In the genomic region with DNA sequence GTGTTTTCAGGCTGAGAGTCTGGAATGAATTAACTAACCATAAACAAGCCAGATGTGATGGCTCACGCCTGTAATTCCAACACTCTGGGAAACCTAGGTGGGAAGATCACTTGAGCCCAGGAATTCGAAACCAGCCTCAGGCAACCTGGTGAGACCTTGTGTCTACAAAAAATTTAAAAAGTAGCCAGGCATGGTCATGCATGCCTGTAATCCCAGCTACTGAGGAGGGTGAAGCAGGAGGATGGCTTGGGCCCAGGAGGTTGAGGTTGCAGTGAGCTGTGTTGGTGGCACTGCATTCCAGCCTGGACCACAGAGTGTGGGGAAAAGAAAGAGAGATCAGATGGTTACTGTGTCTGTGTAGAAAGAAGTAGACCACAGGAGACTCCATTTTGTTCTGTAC, we compare ENCODE assay signal across 17 cellular contexts. TPM values are rescaled to one million over a fixed set of nuclear protein-coding genes. Genes with fewer than 3 reads are reported as not detected.
DNase-seq lines count a peak whose midpoint lies in the region; ATAC-seq, FAIRE-seq and TF ChIP-seq lines count a peak whose summit lies in the region.
"Had no signal": no experiment of that assay in that cellular context is flagged by ENCODE, and none has a peak within 500 bp of the region (broad histone marks: within the 10 kb centered on the region; RNA-seq: fewer than 3 reads in every experiment).

No MANE protein-coding gene starts in this region.

- ATAC-seq in HG02571 (IDR thresholded peaks at IDR 0.05; ENCODE audit: unreplicated experiment) (no peak), GM18511 (IDR thresholded peaks at IDR 0.05; ENCODE audit: unreplicated experiment) (no peak)
- ATAC-seq: right cardiac atrium had no signal

- H3K79me2 ChIP-seq in GM23248 (ENCODE audit: insufficient read depth) (peaks cover 58% of the 10 kb centered on the region), astrocyte (ENCODE audit: insufficient read depth, low read length) (peaks cover 5% of the 10 kb centered on the region)

- DNase-seq in AG08396 (ENCODE audit: low spot score) (peak; percentile 23), GM23248 (peak; percentile 76), astrocyte (ENCODE audit: low read depth) (peak; percentile 89), islet precursor cell (peak; percentile 89), putamen (ENCODE audit: low spot score) (no peak), HPDE6-E6E7 (ENCODE audit: extremely low spot score) (no peak)
- DNase-seq: activated CD4-positive, alpha-beta T cell treated with anti-CD3 and anti-CD28 coated beads, Interleukin-2, amount 50 U/mL, for 48 hours; activated effector memory CD4-positive, alpha-beta T cell treated with anti-CD3 and anti-CD28 coated beads, Interleukin-2, amount 50 U/mL, for 16 hours; immature natural killer cell; NCI-H1105; right cardiac atrium had no signal

- FAIRE-seq in astrocyte (lab: Jason Lieb, UNC) = peak; percentile 58
- FAIRE-seq: GM18507 had no signal

- no peaks in the 10 kb centered on the region for H3K9me2 ChIP-seq in GM23248 (ENCODE audit: insufficient read depth)

- H3K27ac ChIP-seq in GM23248 = peak overlapping the region; percentile 82
- peak overlapping the region; percentile 16 for H3K27ac ChIP-seq in astrocyte (ENCODE audit: low read depth, low read length)
- H3K27ac ChIP-seq: BLaER1 had no signal

- TF ChIP-seq CTCF in astrocyte (IDR thresholded peaks at IDR 0.05; ENCODE audit: insufficient read depth, low read depth, low read length) = no peak

- H3K4me3 ChIP-seq in GM23248 (no peak overlapping the region), astrocyte (ENCODE audit: insufficient read depth, low read depth, low read length) (no peak overlapping the region)
- H3K4me3 ChIP-seq: BLaER1 had no signal

- H3K9me3 ChIP-seq in GM23248 (ENCODE audit: low read depth) = no peaks in the 10 kb centered on the region
- no peaks in the 10 kb centered on the region for H3K9me3 ChIP-seq in astrocyte (ENCODE audit: insufficient read depth, low read depth, low read length)

- H3K27me3 ChIP-seq in GM23248 (replicated peaks; ENCODE audit: insufficient read depth) (no peaks in the 10 kb centered on the region), astrocyte (ENCODE audit: insufficient read depth, low read length) (no peaks in the 10 kb centered on the region)
- H3K27me3 ChIP-seq: BLaER1 had no signal

- in situ Hi-C loops in GM23248 (cut with MboI) = no loop called here

- peaks cover 40% of the 10 kb centered on the region for H3F3A ChIP-seq in GM23248 (ENCODE audit: insufficient read depth)

- H3K4me1 ChIP-seq in GM23248 (ENCODE audit: insufficient read depth) (peaks cover 22% of the 10 kb centered on the region), astrocyte (ENCODE audit: insufficient read depth, low read length) (peaks cover 3% of the 10 kb centered on the region)
- H3K4me1 ChIP-seq: BLaER1 had no signal

- H3K4me3 Mint-ChIP-seq in astrocyte (ENCODE audit: unreplicated experiment) = no peak overlapping the region
- H3K4me3 Mint-ChIP-seq: immature natural killer cell; stimulated activated naive CD8-positive, alpha-beta T cell treated with anti-CD3 and anti-CD28 coated beads, Interleukin-15, Interleukin-2, amounts not matched to agents 100 ng/mL and 50 ng/mL, for 24 hours; T-helper 2 cell treated with Interferon-gamma antibody and Interleukin-4, amounts not matched to agents 5 μg/mL and 100 μg/mL, for 36 hours had no signal

- no peaks in the 10 kb centered on the region for H3K27me3 Mint-ChIP-seq in astrocyte (ENCODE audit: low read depth, unreplicated experiment)
- H3K27me3 Mint-ChIP-seq: stimulated activated naive CD8-positive, alpha-beta T cell treated with anti-CD3 and anti-CD28 coated beads, Interleukin-15, Interleukin-2, amounts not matched to agents 100 ng/mL and 50 ng/mL, for 24 hours had no signal

- peak overlapping the region; percentile 87 for H3K27ac Mint-ChIP-seq in astrocyte (ENCODE audit: unreplicated experiment)
- H3K27ac Mint-ChIP-seq: stimulated activated naive CD8-positive, alpha-beta T cell treated with anti-CD3 and anti-CD28 coated beads, Interleukin-15, Interleukin-2, amounts not matched to agents 100 ng/mL and 50 ng/mL, for 24 hours; T-helper 2 cell treated with Interferon-gamma antibody and Interleukin-4, amounts not matched to agents 5 μg/mL and 100 μg/mL, for 36 hours had no signal

- H2AFZ ChIP-seq in GM23248 (no peak overlapping the region), astrocyte (ENCODE audit: low read depth, low read length) (no peak overlapping the region)

- H3K4me2 ChIP-seq in GM23248 (ENCODE audit: unreplicated experiment) (peak overlapping the region; percentile 6), astrocyte (ENCODE audit: low read length) (no peak overlapping the region)
- H3K4me2 ChIP-seq: BLaER1 had no signal

- no peaks in the 10 kb centered on the region for H4K20me1 ChIP-seq in GM23248 (ENCODE audit: insufficient read depth)
- H4K20me1 ChIP-seq in astrocyte (ENCODE audit: insufficient read depth, low read length) = peaks cover 3% of the 10 kb centered on the region

- peaks cover 64% of the 10 kb centered on the region for H3K36me3 ChIP-seq in GM23248 (ENCODE audit: low read depth)
- peaks cover 29% of the 10 kb centered on the region for H3K36me3 ChIP-seq in astrocyte (ENCODE audit: insufficient read depth, low read length)

- H3K9me3 Mint-ChIP-seq in astrocyte (ENCODE audit: unreplicated experiment) = peaks cover 21% of the 10 kb centered on the region

- H3K4me1 Mint-ChIP-seq in astrocyte (ENCODE audit: low read depth, unreplicated experiment) = peaks cover 28% of the 10 kb centered on the region

- 49 to 54% methylated on average over 2 of the region's 2 CpGs for WGBS in GM23248 (ENCODE audit: low coverage in 1 of 2, low lambda C conversion rate in 2 of 2, missing lambda C conversion rate in 2 of 2), 2 experiments

- peaks cover 45% of the 10 kb centered on the region for H3K36me3 Mint-ChIP-seq in astrocyte (ENCODE audit: low read depth, unreplicated experiment)

- H3K9ac ChIP-seq in GM23248 = no peak overlapping the region; the same call in 1 of the 2 replicates
- no peak overlapping the region for H3K9ac ChIP-seq in astrocyte (ENCODE audit: low read length)
- H3K9ac ChIP-seq: BLaER1 had no signal

RNA-seq across cellular contexts. Expression of gene DEK, which starts 37.9 kb away (rescaled TPM):
- 90.3 and 101 TPM in 2 replicates for total RNA-seq in GM23248 (2014; rRNA removed; shearing (Covaris generic))
- 108 and 116 TPM in 2 replicates for polyA plus RNA-seq in GM23248 (2016; fragmentation: Nextera tagmentation; extraction: Ambion mirVana)
- total RNA-seq in astrocyte = 35.2 and 39.9 TPM in 2 replicates

Comparison
In these comparisons a context has a peak if more than half of its experiments do, and no peak if none do; other contexts are left out.
1. DNase-seq: peak in AG08396 (single experiment), GM23248 (single experiment), astrocyte (single experiment) and islet precursor cell (single experiment); none in putamen (single experiment) and HPDE6-E6E7 (single experiment).